9 cellular contexts compared by ENCODE assay signal in genomic region chr9:130443840-130444492, GRCh38. TPM values are rescaled to one million over a fixed set of nuclear protein-coding genes. Genes with fewer than 3 reads are reported as not detected.
DNase-seq lines count a peak whose midpoint lies in the region; ATAC-seq lines count a peak whose summit lies in the region.
"Had no signal": no experiment of that assay in that cellular context is flagged by ENCODE, and none has a peak within 500 bp of the region (broad histone marks: within the 10 kb centered on the region; RNA-seq: fewer than 3 reads in every experiment).

No MANE protein-coding gene starts in this region.

- peak overlapping the region in 3 of 8 donors; percentile 10 to 60 (median 36) for H3K27ac Mint-ChIP-seq in CD8-positive, alpha-beta memory T cell
- no peak overlapping the region for H3K27ac Mint-ChIP-seq in T-cell

- POLR2A ChIA-PET in CD8-positive, alpha-beta memory T cell (lab: Charles Lee): no interaction called here
- POLR2A ChIA-PET in T-cell (lab: Charles Lee): no interaction called here

- peak overlapping the region in 4 of 7 donors; percentile 18 to 45 (median 34) for H3K4me3 Mint-ChIP-seq in CD8-positive, alpha-beta memory T cell
- peak overlapping the region; percentile 17 to 45 (median 21) for H3K4me3 Mint-ChIP-seq in T-cell

- peaks cover 14 to 21% (median 19%) of the 10 kb centered on the region in 5 donors for H3K9me3 Mint-ChIP-seq in CD8-positive, alpha-beta memory T cell
- peaks cover 0 to 11% (median 6%) of the 10 kb centered on the region in 3 donors for H3K9me3 Mint-ChIP-seq in T-cell

- ATAC-seq in T-cell (replicated peaks in 1 of 4) (no peak), sciatic nerve (peak; percentile 32), HG03175 (IDR thresholded peaks at IDR 0.05; ENCODE audit: unreplicated experiment) (no peak), HG03439 (IDR thresholded peaks at IDR 0.05; ENCODE audit: unreplicated experiment) (no peak)

- peaks cover 3% of the 10 kb centered on the region for H3K27me3 ChIP-seq in CD8-positive, alpha-beta memory T cell (ENCODE audit: insufficient read depth, low read length, poor library complexity, severe bottlenecking)
- H3K27me3 ChIP-seq in iPS-18a (ENCODE audit: control insufficient read depth, insufficient read depth, low read length): peaks cover 27% of the 10 kb centered on the region

- intact Hi-C loops in sciatic nerve (cut with DNase I): no loop called here

- H3K9ac ChIP-seq in iPS-18a (ENCODE audit: low read length): no peak overlapping the region

- H3K4me1 ChIP-seq in CD8-positive, alpha-beta memory T cell (ENCODE audit: insufficient read depth, low read length): no peaks in the 10 kb centered on the region
- peaks cover 31% of the 10 kb centered on the region for H3K4me1 ChIP-seq in iPS-18a (ENCODE audit: control insufficient read depth, low read depth, low read length)

- no peaks in the 10 kb centered on the region for H3K9me3 ChIP-seq in CD8-positive, alpha-beta memory T cell (ENCODE audit: low read length)
- peaks cover 5% of the 10 kb centered on the region for H3K9me3 ChIP-seq in iPS-18a (ENCODE audit: control insufficient read depth, low read depth, low read length)

- H3K36me3 ChIP-seq in CD8-positive, alpha-beta memory T cell (ENCODE audit: insufficient read depth, low read length): no peaks in the 10 kb centered on the region
- no peaks in the 10 kb centered on the region for H3K36me3 ChIP-seq in iPS-18a (ENCODE audit: control insufficient read depth, low read depth, low read length)

- peaks cover 25 to 55% of the 10 kb centered on the region in 2 donors for H3K27me3 Mint-ChIP-seq in CD8-positive, alpha-beta memory T cell
- H3K27me3 Mint-ChIP-seq in T-cell: peaks cover 22 to 52% of the 10 kb centered on the region in 2 donors

- no peak overlapping the region for H3K27ac ChIP-seq in CD8-positive, alpha-beta memory T cell (ENCODE audit: low read depth, low read length)
- H3K27ac ChIP-seq in iPS-18a (ENCODE audit: low read length): no peak overlapping the region

- peaks cover 0 to 19% (median 0%) of the 10 kb centered on the region in 3 donors for H3K36me3 Mint-ChIP-seq in CD8-positive, alpha-beta memory T cell
- peaks cover 4% of the 10 kb centered on the region for H3K36me3 Mint-ChIP-seq in T-cell

- peaks cover 0 to 5% (median 2%) of the 10 kb centered on the region in 3 donors for H3K4me1 Mint-ChIP-seq in CD8-positive, alpha-beta memory T cell
- peaks cover 0 to 3% (median 0%) of the 10 kb centered on the region in 3 donors for H3K4me1 Mint-ChIP-seq in T-cell

- H3K4me3 ChIP-seq in CD8-positive, alpha-beta memory T cell (ENCODE audit: low read length): no peak overlapping the region
- H3K4me3 ChIP-seq in iPS-18a (ENCODE audit: low read length): peak overlapping the region; percentile 63

- CTCF ChIA-PET in CD8-positive, alpha-beta memory T cell (lab: Charles Lee): no interaction called here
- CTCF ChIA-PET in T-cell (lab: Charles Lee): no interaction called here

- DNase-seq in CD8-positive, alpha-beta memory T cell: no peak
- DNase-seq in T-cell (no peak), sciatic nerve (ENCODE audit: low spot score) (no peak), SKM-1 treated with dmso at 0.1 percent for 144 hours (lab: John Stamatoyannopoulos, UW; ENCODE audit: unreplicated experiment) (no peak)
- DNase-seq in stimulated activated CD4-positive, alpha-beta T cell treated with anti-CD3 and anti-CD28 coated beads, Interleukin-12 subunit alpha, Interleukin-12 subunit beta, amount 100 ng/mL, for 4 hours: no peak
- DNase-seq: IMR-90 had no signal

RNA-seq across cellular contexts. Expression of gene ASS1, which starts 0.8 kb away (rescaled TPM):
- 1 to 10 TPM; 2.3 to 3.4 TPM for total RNA-seq in CD8-positive, alpha-beta memory T cell
- not detected for polyA plus RNA-seq in CD8-positive, alpha-beta memory T cell
- total RNA-seq in T-cell (1 to 10 TPM in 2 of 5 donors, under 1 TPM in 1, not detected in 2; 0.92 to 2.1 (median 1.2) TPM), sciatic nerve (73.1 TPM)

Comparison
In these comparisons a context has a peak if more than half of its experiments do, and no peak if none do; other contexts are left out.
1. RNA of gene ASS1, which starts 0.8 kb away (total RNA-seq): 73.1 TPM in sciatic nerve (single experiment); 2.3 to 3.4 TPM in CD8-positive, alpha-beta memory T cell and 0.92 to 2.1 TPM in T-cell; every median in the first group is over 10 times any median in the second.